33 cellular contexts compared by ENCODE assay signal in the genomic region with DNA sequence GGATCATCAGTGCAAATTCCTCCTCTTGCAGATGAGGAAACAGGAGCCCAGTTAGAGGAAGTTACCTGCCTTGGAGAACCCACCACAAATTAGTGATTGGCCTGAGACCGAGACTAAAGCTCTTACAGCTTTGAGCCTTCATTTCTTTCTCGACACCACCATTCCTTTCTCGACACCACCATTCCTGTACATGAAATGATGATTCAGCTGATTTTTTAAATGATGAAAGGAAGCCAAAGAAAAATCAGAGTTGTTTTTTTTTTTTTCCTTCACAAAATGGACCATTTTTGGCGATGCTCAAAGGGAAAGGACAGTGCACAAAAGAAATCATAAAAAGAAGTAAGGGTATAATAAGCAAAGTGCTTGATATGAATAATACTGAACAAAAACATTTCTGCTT.
"Had no signal": no experiment of that assay in that cellular context is flagged by ENCODE, and none has a peak within 500 bp of the region (broad histone marks: within the 10 kb centered on the region; RNA-seq: fewer than 3 reads in every experiment).

No MANE protein-coding gene starts in this region.

- FAIRE-seq: astrocyte, bronchial epithelial cell had no signal

- H3K4me1 ChIP-seq: adrenal gland, ascending aorta, body of pancreas, breast epithelium had no signal

- H3K9me3 ChIP-seq: adrenal gland, ascending aorta, body of pancreas, breast epithelium had no signal

- H3K36me3 ChIP-seq: adrenal gland, ascending aorta, brain microvascular endothelial cell, breast epithelium, cardiac muscle cell had no signal

- H3K27me3 ChIP-seq: adrenal gland, ascending aorta, body of pancreas, brain microvascular endothelial cell, breast epithelium, cardiac muscle cell had no signal

- ATAC-seq: activated naive CD4-positive, alpha-beta T cell treated with anti-CD3 and anti-CD28 coated beads, Interleukin-2, amount 50 U/mL, for 72 hours; activated naive CD8-positive, alpha-beta T cell treated with anti-CD3 and anti-CD28 coated beads, Interleukin-2, amount 50 U/mL, for 24 hours; activated T-cell treated with anti-CD3 and anti-CD28 coated beads, Interleukin-2, amount 50 U/mL, for 4 hours; activated T-cell treated with anti-CD3 and anti-CD28 coated beads, Interleukin-2, amount 50 U/mL, for 72 hours; activated T-helper 17 cell treated with anti-CD3 and anti-CD28 coated beads, Interleukin-2, amount 50 U/mL, for 72 hours; body of pancreas had no signal

- H3K27ac ChIP-seq: adrenal gland, ascending aorta, body of pancreas, brain microvascular endothelial cell, breast epithelium, cardiac muscle cell had no signal

- DNase-seq: activated effector memory CD4-positive, alpha-beta T cell treated with anti-CD3 and anti-CD28 coated beads, Interleukin-2, amount 50 U/mL, for 16 hours; activated effector memory CD4-positive, alpha-beta T cell treated with Interleukin-2 at 50 U/mL for 16 hours; activated gamma-delta T cell; activated gamma-delta T cell treated with Interleukin-2 at 50 U/mL for 16 hours; activated naive CD4-positive, alpha-beta T cell; activated naive CD4-positive, alpha-beta T cell treated with anti-CD3 and anti-CD28 coated beads for 36 hours; activated naive CD4-positive, alpha-beta T cell treated with anti-CD3 and anti-CD28 coated beads, Interleukin-2, amount 10 ng/mL, durations not matched to agents 7 days and 5 days; activated naive CD4-positive, alpha-beta T cell treated with anti-CD3 and anti-CD28 coated beads, Interleukin-2, amount 50 U/mL, for 16 hours; activated naive CD4-positive, alpha-beta T cell treated with Interleukin-2 at 50 U/mL for 16 hours; activated naive CD8-positive, alpha-beta T cell treated with anti-CD3 and anti-CD28 coated beads for 36 hours; activated naive CD8-positive, alpha-beta T cell treated with anti-CD3 and anti-CD28 coated beads, Interleukin-2, amount 10 ng/mL, durations not matched to agents 7 days and 5 days; activated naive CD8-positive, alpha-beta T cell treated with anti-CD3 and anti-CD28 coated beads, Interleukin-2, amount 50 U/mL, for 24 hours; activated T-cell treated with anti-CD3 and anti-CD28 coated beads, Interleukin-2, amount 50 U/mL, for 24 hours; activated T-cell treated with anti-CD3 and anti-CD28 coated beads, Interleukin-2, amount 50 U/mL, for 4 hours; activated T-cell treated with anti-CD3 and anti-CD28 coated beads, Interleukin-2, amount 50 U/mL, for 48 hours; activated T-cell treated with anti-CD3 and anti-CD28 coated beads, Interleukin-2, amount 50 U/mL, for 72 hours; adrenal gland; amniotic stem cell; amygdala; anterior cingulate cortex; aorta; body of pancreas; brain microvascular endothelial cell; caudate nucleus; central memory CD4-positive, alpha-beta T cell; cerebellar nuclear complex had no signal

- H3K4me3 ChIP-seq: adrenal gland, ascending aorta, body of pancreas, breast epithelium, cardiac muscle cell had no signal
